8 cellular contexts compared by ENCODE assay signal in genomic region chr4:103091601-103092223, GRCh38. TPM values are rescaled to one million over a fixed set of nuclear protein-coding genes. Genes with fewer than 3 reads are reported as not detected.
A peak's percentile ranks its signal among the peaks of the same experiment; 100 is the strongest.
DNase-seq lines count a peak whose midpoint lies in the region; ATAC-seq, FAIRE-seq and TF ChIP-seq lines count a peak whose summit lies in the region.

No MANE protein-coding gene starts in this region.

- H3K4me3 Mint-ChIP-seq in stimulated activated naive CD8-positive, alpha-beta T cell treated with anti-CD3 and anti-CD28 coated beads, Interleukin-15, amount 100 ng/mL, for 72 hours = peak overlapping the region in 1 of 2 donors; percentile 43

- intact Hi-C loops in kidney (cut with DNase I) = no loop called here

- TF ChIP-seq CTCF in KMS-11 (conservative IDR thresholded peaks at IDR 0.05; ENCODE audit: low read depth, low read length) (peak; percentile 88), kidney (IDR thresholded peaks at IDR 0.05; ENCODE audit: borderline replicate concordance, extremely low read depth, insufficient read depth) (peak; percentile 54)

- no peaks in the 10 kb centered on the region for H4K20me1 ChIP-seq in KMS-11 (ENCODE audit: insufficient read depth)

- peak overlapping the region in 1 of 2 donors; percentile 19 for H3K27ac Mint-ChIP-seq in stimulated activated naive CD8-positive, alpha-beta T cell treated with anti-CD3 and anti-CD28 coated beads, Interleukin-15, amount 100 ng/mL, for 72 hours

- DNase-seq in activated T-cell treated with anti-CD3 and anti-CD28 coated beads for 24 hours (ENCODE audit: low read depth) (peak; percentile 38), RCC 7860 (ENCODE audit: low spot score) (peak; percentile 17), kidney (no peak)
- DNase-seq in activated T-cell treated with anti-CD3 and anti-CD28 coated beads, Interleukin-2, amount 50 U/mL, for 48 hours = no peak
- DNase-seq in stimulated activated naive CD8-positive, alpha-beta T cell treated with anti-CD3 and anti-CD28 coated beads, Interleukin-15, amount 100 ng/mL, for 72 hours = peak; percentile 31 to 40

- H3K4me1 ChIP-seq in KMS-11 (ENCODE audit: low read depth, poor library complexity, severe bottlenecking) (peaks cover 22% of the 10 kb centered on the region), kidney (ENCODE audit: control insufficient read depth in 1 of 2, insufficient read depth in 1 of 2, low read depth in 1 of 2, low read length in 2 of 2) (no peaks in the 10 kb centered on the region)

- no peaks in the 10 kb centered on the region for H3K9me3 ChIP-seq in kidney (ENCODE audit: control insufficient read depth in 1 of 2, low read length in 2 of 2)

- FAIRE-seq in RCC 7860 (lab: Jason Lieb, UNC) (peak; percentile 50), kidney (lab: Jason Lieb, UNC) (no peak)

- ATAC-seq in GM21825 (IDR thresholded peaks at IDR 0.05; ENCODE audit: unreplicated experiment) = peak; percentile 64
- peak; percentile 64 for ATAC-seq in stimulated activated naive CD8-positive, alpha-beta T cell treated with anti-CD3 and anti-CD28 coated beads, Interleukin-15, amount 100 ng/mL, for 72 hours

- H3K36me3 ChIP-seq in KMS-11 (ENCODE audit: insufficient read depth) (no peaks in the 10 kb centered on the region), kidney (ENCODE audit: control insufficient read depth in 1 of 2, insufficient read depth in 2 of 2, low read length in 2 of 2) (peaks cover 42% of the 10 kb centered on the region in 2 donors)

- no peaks in the 10 kb centered on the region for H3K9me3 Mint-ChIP-seq in stimulated activated naive CD8-positive, alpha-beta T cell treated with anti-CD3 and anti-CD28 coated beads, Interleukin-15, amount 100 ng/mL, for 72 hours

- H3K27me3 ChIP-seq in KMS-11 (ENCODE audit: insufficient read depth, low read depth) = no peaks in the 10 kb centered on the region

- H3K9ac ChIP-seq in KMS-11 (no peak overlapping the region), kidney (ENCODE audit: low read length in 2 of 2) (no peak overlapping the region)

- H3K27me3 Mint-ChIP-seq in stimulated activated naive CD8-positive, alpha-beta T cell treated with anti-CD3 and anti-CD28 coated beads, Interleukin-15, amount 100 ng/mL, for 72 hours = no peaks in the 10 kb centered on the region

- H3K79me2 ChIP-seq in KMS-11 (ENCODE audit: insufficient read depth, low read depth) = no peaks in the 10 kb centered on the region

- H3K4me1 Mint-ChIP-seq in stimulated activated naive CD8-positive, alpha-beta T cell treated with anti-CD3 and anti-CD28 coated beads, Interleukin-15, amount 100 ng/mL, for 72 hours = peaks cover 23% of the 10 kb centered on the region

- H2AFZ ChIP-seq in KMS-11 (ENCODE audit: low read depth) = peak overlapping the region; percentile 38; the same call in 1 of the 2 replicates

- H3K4me2 ChIP-seq in KMS-11 = peak overlapping the region; percentile 15; the same call in 1 of the 2 replicates

- H3K27ac ChIP-seq in KMS-11 = no peak overlapping the region
- peak overlapping the region; percentile 3 for H3K27ac ChIP-seq in angular gyrus (ENCODE audit: low read depth, low read length)
- no peak overlapping the region for H3K27ac ChIP-seq in kidney (ENCODE audit: low read depth in 2 of 2, low read length in 2 of 2)

- H3K4me3 ChIP-seq in KMS-11 (IDR thresholded peaks at IDR 0.05; ENCODE audit: insufficient read depth, low read depth, low read length) (no peak overlapping the region), kidney (ENCODE audit: low read length in 2 of 2) (no peak overlapping the region)

RNA-seq across cellular contexts. Expression of gene BDH2, which starts 7.9 kb away (rescaled TPM):
- 104 TPM for total RNA-seq in kidney
- 473 TPM for polyA plus RNA-seq in kidney (ENCODE audit: insufficient read depth, low read depth, low replicate concordance)

RNA-seq across cellular contexts. Expression of gene SLC9B2, which starts 15.2 kb away (rescaled TPM):
- total RNA-seq in kidney = 6.0 TPM
- polyA plus RNA-seq in kidney (ENCODE audit: insufficient read depth, low read depth, low replicate concordance) = 0.80 TPM

Comparison
In these comparisons a context has a peak if more than half of its experiments do, and no peak if none do; other contexts are left out.
1. DNase-seq: peak in activated T-cell treated with anti-CD3 and anti-CD28 coated beads for 24 hours (single experiment), RCC 7860 (single experiment) and stimulated activated naive CD8-positive, alpha-beta T cell treated with anti-CD3 and anti-CD28 coated beads, Interleukin-15, amount 100 ng/mL, for 72 hours (2 of 2); none in activated T-cell treated with anti-CD3 and anti-CD28 coated beads, Interleukin-2, amount 50 U/mL, for 48 hours (0 of 2) and kidney (single experiment).